ENCODE assay signal across 24 cellular contexts in the genomic region with DNA sequence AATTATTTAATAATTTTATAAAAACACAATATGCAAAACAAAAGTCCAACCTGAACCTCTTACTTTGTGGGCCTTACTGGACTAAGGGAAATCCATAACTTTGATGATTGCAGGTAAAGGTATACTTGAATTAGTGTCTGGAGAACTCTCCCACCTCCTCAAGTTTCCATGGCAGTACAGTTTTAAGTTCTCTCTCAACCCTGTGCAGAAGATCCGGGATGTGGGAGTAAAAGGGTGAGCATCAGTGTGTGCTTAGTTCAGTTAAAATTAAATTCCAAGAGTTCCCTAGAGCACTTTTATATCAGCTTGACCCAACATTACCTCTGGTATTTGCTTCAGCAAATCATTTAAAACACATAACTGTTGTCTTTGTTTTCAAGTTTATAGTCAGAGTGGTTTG.
"Had no signal": no experiment of that assay in that cellular context is flagged by ENCODE, and none has a peak within 500 bp of the region (broad histone marks: within the 10 kb centered on the region; RNA-seq: fewer than 3 reads in every experiment).

No MANE protein-coding gene starts in this region.

- H3K36me3 Mint-ChIP-seq: stimulated activated effector memory CD8-positive, alpha-beta T cell treated with anti-CD3 and anti-CD28 coated beads, Interleukin-12 subunit alpha, Interleukin-12 subunit beta, amount 100 ng/mL, for 72 hours; stimulated activated memory B cell treated with anti-CD40 and anti-IgM and Interleukin-4, amounts not matched to agents 10 μg/mL and 1 μg/mL and 100 μg/mL, for 72 hours; stimulated activated naive B cell treated with anti-CD40 and anti-IgM and Interleukin-4, amounts not matched to agents 10 μg/mL and 1 μg/mL and 100 μg/mL, for 72 hours; type B pancreatic cell had no signal

- H3K9me3 Mint-ChIP-seq: type B pancreatic cell had no signal

- H3K27ac Mint-ChIP-seq: stimulated activated effector memory CD8-positive, alpha-beta T cell treated with anti-CD3 and anti-CD28 coated beads, Interleukin-12 subunit alpha, Interleukin-12 subunit beta, amount 100 ng/mL, for 72 hours; stimulated activated memory B cell treated with anti-CD40 and anti-IgM and Interleukin-4, amounts not matched to agents 10 μg/mL and 1 μg/mL and 100 μg/mL, for 72 hours; stimulated activated naive B cell treated with anti-CD40 and anti-IgM and Interleukin-4, amounts not matched to agents 10 μg/mL and 1 μg/mL and 100 μg/mL, for 72 hours; stimulated activated naive CD8-positive, alpha-beta T cell treated with anti-CD3 and anti-CD28 coated beads, Interleukin-15, amount 100 ng/mL, for 72 hours; stimulated activated naive CD8-positive, alpha-beta T cell treated with anti-CD3 and anti-CD28 coated beads, Interleukin-15, Interleukin-2, amounts not matched to agents 100 ng/mL and 50 ng/mL, for 24 hours; type B pancreatic cell had no signal

- H3K4me3 Mint-ChIP-seq: stimulated activated effector memory CD8-positive, alpha-beta T cell treated with anti-CD3 and anti-CD28 coated beads, Interleukin-12 subunit alpha, Interleukin-12 subunit beta, amount 100 ng/mL, for 72 hours; stimulated activated memory B cell treated with anti-CD40 and anti-IgM and Interleukin-4, amounts not matched to agents 10 μg/mL and 1 μg/mL and 100 μg/mL, for 72 hours; stimulated activated naive B cell treated with anti-CD40 and anti-IgM and Interleukin-4, amounts not matched to agents 10 μg/mL and 1 μg/mL and 100 μg/mL, for 72 hours; stimulated activated naive CD8-positive, alpha-beta T cell treated with anti-CD3 and anti-CD28 coated beads, Interleukin-15, amount 100 ng/mL, for 72 hours; stimulated activated naive CD8-positive, alpha-beta T cell treated with anti-CD3 and anti-CD28 coated beads, Interleukin-15, Interleukin-2, amounts not matched to agents 100 ng/mL and 50 ng/mL, for 24 hours; type B pancreatic cell had no signal

- DNase-seq: stimulated activated CD4-positive, alpha-beta T cell treated with anti-CD3 and anti-CD28 coated beads, Interleukin-2, amount 100 ng/mL, for 48 hours; stimulated activated CD4-positive, alpha-beta T cell treated with anti-CD3 and anti-CD28 coated beads, Interleukin-4, amount 100 ng/mL, for 1 hour; stimulated activated CD4-positive, alpha-beta T cell treated with anti-CD3 and anti-CD28 coated beads, Interleukin-4, amount 100 ng/mL, for 24 hours; stimulated activated CD4-positive, alpha-beta T cell treated with anti-CD3 and anti-CD28 coated beads, Interleukin-4, amount 100 ng/mL, for 4 hours; stimulated activated CD8-positive, alpha-beta memory T cell treated with anti-CD3 and anti-CD28 coated beads, Interleukin-4, amount 100 ng/mL, for 48 hours; stimulated activated naive B cell treated with anti-CD40 and anti-IgM and Interleukin-4, amounts not matched to agents 10 μg/mL and 1 μg/mL and 100 μg/mL, for 72 hours; stimulated activated naive CD4-positive, alpha-beta T cell; stimulated activated naive CD4-positive, alpha-beta T cell treated with Interleukin-2 at 50 U/mL for 16 hours; stimulated activated naive CD8-positive, alpha-beta T cell treated with anti-CD3 and anti-CD28 coated beads, Interleukin-15, amount 100 ng/mL, for 72 hours; stimulated activated naive CD8-positive, alpha-beta T cell treated with anti-CD3 and anti-CD28 coated beads, Interleukin-15, Interleukin-2, amounts not matched to agents 100 U/mL and 50 U/mL, for 24 hours; stomach; substantia nigra; testis; thyroid gland; tibial artery; transverse colon; trophoblast cell; upper lobe of left lung; upper lobe of right lung; uterus had no signal

- H3K4me1 Mint-ChIP-seq: stimulated activated effector memory CD8-positive, alpha-beta T cell treated with anti-CD3 and anti-CD28 coated beads, Interleukin-12 subunit alpha, Interleukin-12 subunit beta, amount 100 ng/mL, for 72 hours; stimulated activated memory B cell treated with anti-CD40 and anti-IgM and Interleukin-4, amounts not matched to agents 10 μg/mL and 1 μg/mL and 100 μg/mL, for 72 hours; stimulated activated naive B cell treated with anti-CD40 and anti-IgM and Interleukin-4, amounts not matched to agents 10 μg/mL and 1 μg/mL and 100 μg/mL, for 72 hours; stimulated activated naive CD8-positive, alpha-beta T cell treated with anti-CD3 and anti-CD28 coated beads, Interleukin-15, amount 100 ng/mL, for 72 hours had no signal

- H3K27me3 Mint-ChIP-seq: stimulated activated memory B cell treated with anti-CD40 and anti-IgM and Interleukin-4, amounts not matched to agents 10 μg/mL and 1 μg/mL and 100 μg/mL, for 72 hours; stimulated activated naive B cell treated with anti-CD40 and anti-IgM and Interleukin-4, amounts not matched to agents 10 μg/mL and 1 μg/mL and 100 μg/mL, for 72 hours; stimulated activated naive CD8-positive, alpha-beta T cell treated with anti-CD3 and anti-CD28 coated beads, Interleukin-15, amount 100 ng/mL, for 72 hours; stimulated activated naive CD8-positive, alpha-beta T cell treated with anti-CD3 and anti-CD28 coated beads, Interleukin-15, Interleukin-2, amounts not matched to agents 100 ng/mL and 50 ng/mL, for 24 hours; type B pancreatic cell had no signal
